In genomic region chr17:27622160-27622559, GRCh38 we compare ENCODE assay signal across 19 cellular contexts. TPM values are rescaled to one million over a fixed set of nuclear protein-coding genes. Genes with fewer than 3 reads are reported as not detected.
DNase-seq lines count a peak whose midpoint lies in the region; ATAC-seq and TF ChIP-seq lines count a peak whose summit lies in the region.
"Had no signal": no experiment of that assay in that cellular context is flagged by ENCODE, and none has a peak within 500 bp of the region (broad histone marks: within the 10 kb centered on the region; RNA-seq: fewer than 3 reads in every experiment).

No MANE protein-coding gene starts in this region.

- no peak overlapping the region for H3K27ac ChIP-seq in HEK293 (ENCODE audit: extremely low read depth, low read depth, low read length)
- H3K27ac ChIP-seq in spleen: peak overlapping the region in 1 of 8 donors; percentile 54
- H3K27ac ChIP-seq: A549 had no signal

- no peaks in the 10 kb centered on the region for H3K4me1 ChIP-seq in HEK293 (ENCODE audit: control insufficient read depth, insufficient read depth, low read length)
- H3K4me1 ChIP-seq in spleen: peaks cover 0 to 33% (median 0%) of the 10 kb centered on the region in 6 donors
- H3K4me1 ChIP-seq: A549, BE2C had no signal

- no peaks in the 10 kb centered on the region for H3K27me3 ChIP-seq in spleen (replicated peaks in 1 of 7)
- H3K27me3 ChIP-seq: BE2C had no signal

- no peak for DNase-seq in activated T-cell treated with anti-CD3 and anti-CD28 coated beads, Interleukin-2, amount 50 U/mL, for 24 hours
- DNase-seq in activated T-cell treated with anti-CD3 and anti-CD28 coated beads, Interleukin-2, amount 50 U/mL, for 72 hours: no peak
- DNase-seq in central memory CD8-positive, alpha-beta T cell (ENCODE audit: low spot score in 2 of 2): no peak
- peak; percentile 38 for DNase-seq in spleen
- DNase-seq in cortex of kidney (lab: John Stamatoyannopoulos, UW): no peak
- DNase-seq in HFFc6: no peak
- DNase-seq: BE2C; CD4-positive, CD25-positive, alpha-beta regulatory T cell; EL; GF-D8; Karpas-422; NCI-H1417; NCI-H1694 treated with DMSO at 0.1 percent for 48 hours; NCI-H446 treated with DMSO at 0.1 percent for 48 hours; NCI-H526 treated with DMSO at 0.1 percent for 48 hours; SHP77 had no signal

- H3K36me3 Mint-ChIP-seq in activated T-cell treated with anti-CD3 and anti-CD28 coated beads, Interleukin-2, amount 50 U/mL, for 24 hours (ENCODE audit: low read depth): peaks cover 94% of the 10 kb centered on the region
- peaks cover 14 to 27% of the 10 kb centered on the region in 2 donors for H3K36me3 Mint-ChIP-seq in activated T-cell treated with anti-CD3 and anti-CD28 coated beads, Interleukin-2, amount 50 U/mL, for 72 hours (ENCODE audit: insufficient read depth in 2 of 2)
- H3K36me3 Mint-ChIP-seq in central memory CD8-positive, alpha-beta T cell (ENCODE audit: insufficient read depth): peaks cover 17% of the 10 kb centered on the region
- H3K36me3 Mint-ChIP-seq in HFFc6 (ENCODE audit: low read depth): no peaks in the 10 kb centered on the region; the same call in 1 of the 2 replicates

- 91 to 94% (median 94%) methylated on average over 5 of the region's 5 CpGs for WGBS in spleen, 5 donors

- peak overlapping the region; percentile 26 for H3K27ac Mint-ChIP-seq in activated T-cell treated with anti-CD3 and anti-CD28 coated beads, Interleukin-2, amount 50 U/mL, for 24 hours
- H3K27ac Mint-ChIP-seq in activated T-cell treated with anti-CD3 and anti-CD28 coated beads, Interleukin-2, amount 50 U/mL, for 72 hours: no peak overlapping the region
- H3K27ac Mint-ChIP-seq in central memory CD8-positive, alpha-beta T cell (ENCODE audit: low read depth): peak overlapping the region; percentile 32
- no peak overlapping the region for H3K27ac Mint-ChIP-seq in HFFc6

- CTCF ChIA-PET in HEK293 (lab: Yijun Ruan, JAX): interaction anchor here (0.5 to 3.0 kb wide), 5 partner anchors 15 to 32 kb away, joined by 3 to 16 read pairs (median 8); no protein-coding TSS in a partner anchor

- H3K9me3 ChIP-seq in HEK293 (ENCODE audit: control insufficient read depth, insufficient read depth, low read depth, low read length): no peaks in the 10 kb centered on the region
- H3K9me3 ChIP-seq in spleen: no peaks in the 10 kb centered on the region
- H3K9me3 ChIP-seq: A549, BE2C had no signal

- POLR2A ChIA-PET in HEK293 (lab: Yijun Ruan, JAX): interaction anchor here (0.9 kb wide), 1 partner anchor 9 kb away, joined by 3 read pairs; no protein-coding TSS in a partner anchor

- intact Hi-C loops in spleen (cut with DNase I; ENCODE audit: low total_unique reads): no loop called here

- peaks cover 14% of the 10 kb centered on the region for H3K4me1 Mint-ChIP-seq in activated T-cell treated with anti-CD3 and anti-CD28 coated beads, Interleukin-2, amount 50 U/mL, for 24 hours (ENCODE audit: low read depth)
- peaks cover 21% of the 10 kb centered on the region for H3K4me1 Mint-ChIP-seq in activated T-cell treated with anti-CD3 and anti-CD28 coated beads, Interleukin-2, amount 50 U/mL, for 72 hours (ENCODE audit: low read depth)
- H3K4me1 Mint-ChIP-seq in central memory CD8-positive, alpha-beta T cell: no peaks in the 10 kb centered on the region
- no peaks in the 10 kb centered on the region for H3K4me1 Mint-ChIP-seq in HFFc6 (ENCODE audit: low read depth)

- no peaks in the 10 kb centered on the region for H3K9me3 Mint-ChIP-seq in activated T-cell treated with anti-CD3 and anti-CD28 coated beads, Interleukin-2, amount 50 U/mL, for 24 hours
- H3K9me3 Mint-ChIP-seq in activated T-cell treated with anti-CD3 and anti-CD28 coated beads, Interleukin-2, amount 50 U/mL, for 72 hours: no peaks in the 10 kb centered on the region
- no peaks in the 10 kb centered on the region for H3K9me3 Mint-ChIP-seq in central memory CD8-positive, alpha-beta T cell
- no peaks in the 10 kb centered on the region for H3K9me3 Mint-ChIP-seq in HFFc6

- H3K4me3 Mint-ChIP-seq in activated T-cell treated with anti-CD3 and anti-CD28 coated beads, Interleukin-2, amount 50 U/mL, for 24 hours: no peak overlapping the region
- no peak overlapping the region for H3K4me3 Mint-ChIP-seq in activated T-cell treated with anti-CD3 and anti-CD28 coated beads, Interleukin-2, amount 50 U/mL, for 72 hours
- no peak overlapping the region for H3K4me3 Mint-ChIP-seq in central memory CD8-positive, alpha-beta T cell
- no peak overlapping the region for H3K4me3 Mint-ChIP-seq in HFFc6
- H3K4me3 Mint-ChIP-seq: CD4-positive, CD25-positive, alpha-beta regulatory T cell had no signal

- H3K4me3 ChIP-seq in HEK293 (ENCODE audit: low read depth, low read length) (no peak overlapping the region), spleen (no peak overlapping the region)
- H3K4me3 ChIP-seq: A549 had no signal

- H3K27me3 Mint-ChIP-seq in activated T-cell treated with anti-CD3 and anti-CD28 coated beads, Interleukin-2, amount 50 U/mL, for 24 hours: no peaks in the 10 kb centered on the region
- H3K27me3 Mint-ChIP-seq in activated T-cell treated with anti-CD3 and anti-CD28 coated beads, Interleukin-2, amount 50 U/mL, for 72 hours (ENCODE audit: low read depth): no peaks in the 10 kb centered on the region
- H3K27me3 Mint-ChIP-seq in central memory CD8-positive, alpha-beta T cell: no peaks in the 10 kb centered on the region
- H3K27me3 Mint-ChIP-seq in HFFc6 (ENCODE audit: insufficient read depth): peaks cover 4% of the 10 kb centered on the region
- H3K27me3 Mint-ChIP-seq: CD4-positive, CD25-positive, alpha-beta regulatory T cell had no signal

- TF ChIP-seq CTCF in HEK293 (tag by site-specific recombination; IDR thresholded peaks at IDR 0.05) (no peak), spleen (IDR thresholded peaks at IDR 0.05 in 8 of 11, conservative IDR thresholded peaks at IDR 0.05 in 3 of 11) (no peak), HFFc6 (IDR thresholded peaks at IDR 0.05) (no peak)

- no peak for ATAC-seq in activated T-cell treated with anti-CD3 and anti-CD28 coated beads, Interleukin-2, amount 50 U/mL, for 72 hours (replicated peaks in 1 of 2)
- ATAC-seq in central memory CD8-positive, alpha-beta T cell (replicated peaks; ENCODE audit: extremely low read depth, poor library complexity, severe bottlenecking): no peak
- ATAC-seq in HG02610 (IDR thresholded peaks at IDR 0.05; ENCODE audit: unreplicated experiment): no peak
- ATAC-seq: A549 had no signal

- H3K36me3 ChIP-seq in HEK293 (ENCODE audit: control insufficient read depth in 2 of 2, insufficient read depth in 1 of 2, low read length in 2 of 2) (peaks cover 4 to 84% of the 10 kb centered on the region in 2 experiments), spleen (peaks cover 0 to 100% (median 73%) of the 10 kb centered on the region in 6 donors)
- H3K36me3 ChIP-seq: BE2C had no signal

- TF ChIP-seq POLR2A in spleen (IDR thresholded peaks at IDR 0.05): no peak

TF ChIP-seq in HEK293, 187 proteins besides CTCF, POLR2A, EP300 and RAD21:
- peak; percentile 96 for TF ChIP-seq KLF1 (tag by site-specific recombination; IDR thresholded peaks at IDR 0.05)
- TF ChIP-seq ZNF670 (tag by site-specific recombination; IDR thresholded peaks at IDR 0.05; ENCODE audit: low read depth): no peak
- 0 out of 2 replicates have a peak, but pooled peaks have one; percentile 49 for TF ChIP-seq KLF17 (tag by site-specific recombination; IDR thresholded peaks at IDR 0.05)
- no peak for TF ChIP-seq ZSCAN30 (tag by site-specific recombination; IDR thresholded peaks at IDR 0.05)
- no peak for TF ChIP-seq ZNF776 (tag by site-specific recombination; IDR thresholded peaks at IDR 0.05; ENCODE audit: borderline replicate concordance)
- TF ChIP-seq PATZ1 (tag by site-specific recombination; IDR thresholded peaks at IDR 0.05): no peak

RNA-seq across cellular contexts. Expression of gene LGALS9, which starts 8.8 kb away (rescaled TPM):
- 10 to 100 TPM; 44.8 to 46.3 TPM for total RNA-seq in activated T-cell treated with anti-CD3 and anti-CD28 coated beads, Interleukin-2, amount 50 U/mL, for 72 hours
- total RNA-seq in spleen: 100 to 1,000 TPM; 187 to 309 (median 252) TPM
- polyA plus RNA-seq in spleen: 100 to 1,000 TPM; 162 to 202 (median 198) TPM
- under 1 TPM in 2 of 6 experiments, not detected in 4; 0.17 TPM for total RNA-seq in HFFc6 (2021; fragmentation: NEBNext Ultra II Directional; extraction: Animal tissue kit (Norgen Biotek cat#: 25700))

Comparison
In these comparisons a context has a peak if more than half of its experiments do, and no peak if none do; other contexts are left out.
1. H3K27ac Mint-ChIP-seq: peak in activated T-cell treated with anti-CD3 and anti-CD28 coated beads, Interleukin-2, amount 50 U/mL, for 24 hours (single experiment) and central memory CD8-positive, alpha-beta T cell (single experiment); none in activated T-cell treated with anti-CD3 and anti-CD28 coated beads, Interleukin-2, amount 50 U/mL, for 72 hours (single experiment) and HFFc6 (single experiment).
2. RNA of gene LGALS9, which starts 8.8 kb away (total RNA-seq): 187 to 309 TPM in spleen and 44.8 to 46.3 TPM in activated T-cell treated with anti-CD3 and anti-CD28 coated beads, Interleukin-2, amount 50 U/mL, for 72 hours; 0.17 TPM in HFFc6; every median in the first group is over 10 times any median in the second.